8 cellular contexts compared by ENCODE assay signal in the genomic region with DNA sequence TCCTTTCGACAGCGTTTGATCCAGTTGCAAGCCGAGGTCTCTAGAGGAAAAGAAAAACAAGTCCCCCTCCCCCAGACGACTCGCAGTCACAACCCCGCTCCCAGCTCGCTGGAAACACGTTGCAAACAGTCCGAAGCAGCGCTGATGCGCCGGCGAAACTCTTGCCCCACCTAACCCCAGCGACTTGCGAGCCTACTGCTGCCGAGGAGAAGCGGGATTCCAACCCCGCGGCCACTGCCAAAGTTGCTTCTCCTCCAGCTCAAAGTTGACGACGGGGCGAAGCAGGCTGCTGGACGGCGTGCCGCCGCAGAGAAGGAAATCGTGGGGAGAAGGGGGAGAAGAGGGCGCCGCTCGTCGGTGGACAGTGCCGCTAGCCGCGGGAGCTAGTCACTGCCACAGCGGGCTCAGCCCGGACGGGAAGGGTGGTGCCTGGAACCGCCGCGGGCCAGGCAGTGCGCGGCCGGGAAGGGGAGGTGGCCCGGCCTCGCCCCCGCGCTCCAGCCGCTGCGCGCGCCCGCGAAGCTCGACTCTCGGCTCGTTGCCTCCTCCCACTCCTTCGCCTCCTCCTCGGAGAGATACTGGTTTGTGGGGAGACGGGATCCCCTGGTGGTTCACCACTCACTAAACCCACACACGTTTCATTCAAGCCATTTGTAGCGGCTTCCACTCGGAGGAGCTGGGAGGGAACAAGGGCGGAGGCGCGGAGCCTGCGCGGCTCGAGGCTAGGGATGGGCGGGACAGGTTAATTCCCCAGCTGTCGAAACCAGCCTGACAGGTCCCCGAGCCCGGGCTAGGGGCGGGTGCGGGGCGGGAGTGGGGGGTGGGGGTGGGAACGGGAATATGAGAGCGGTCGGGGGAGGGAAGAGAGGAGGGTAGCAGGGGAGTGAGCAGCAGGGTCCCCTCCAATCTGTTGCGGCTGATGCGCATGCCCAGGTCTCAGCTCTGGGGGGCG. TPM values are rescaled to one million over a fixed set of nuclear protein-coding genes. Genes with fewer than 3 reads are reported as not detected.
DNase-seq lines count a peak whose midpoint lies in the region; ATAC-seq, FAIRE-seq and TF ChIP-seq lines count a peak whose summit lies in the region.

A gene with protein sequence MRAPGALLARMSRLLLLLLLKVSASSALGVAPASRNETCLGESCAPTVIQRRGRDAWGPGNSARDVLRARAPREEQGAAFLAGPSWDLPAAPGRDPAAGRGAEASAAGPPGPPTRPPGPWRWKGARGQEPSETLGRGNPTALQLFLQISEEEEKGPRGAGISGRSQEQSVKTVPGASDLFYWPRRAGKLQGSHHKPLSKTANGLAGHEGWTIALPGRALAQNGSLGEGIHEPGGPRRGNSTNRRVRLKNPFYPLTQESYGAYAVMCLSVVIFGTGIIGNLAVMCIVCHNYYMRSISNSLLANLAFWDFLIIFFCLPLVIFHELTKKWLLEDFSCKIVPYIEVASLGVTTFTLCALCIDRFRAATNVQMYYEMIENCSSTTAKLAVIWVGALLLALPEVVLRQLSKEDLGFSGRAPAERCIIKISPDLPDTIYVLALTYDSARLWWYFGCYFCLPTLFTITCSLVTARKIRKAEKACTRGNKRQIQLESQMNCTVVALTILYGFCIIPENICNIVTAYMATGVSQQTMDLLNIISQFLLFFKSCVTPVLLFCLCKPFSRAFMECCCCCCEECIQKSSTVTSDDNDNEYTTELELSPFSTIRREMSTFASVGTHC (minus strand): TSS at position 392 of the 952 bp plus-strand sequence. CDS start 816 bp downstream, outside the sequence.

- ATAC-seq in HG03354 (IDR thresholded peaks at IDR 0.05; ENCODE audit: poor library complexity, severe bottlenecking, unreplicated experiment), result peak; percentile 68

- H3K4me3 ChIP-seq in adipocyte (ENCODE audit: low read length) (peak within 1 kb of the TSS; percentile 79), cardiac muscle cell (peak within 1 kb of the TSS; percentile 53)

- H3K27me3 Mint-ChIP-seq in osteocyte (ENCODE audit: unreplicated experiment), result no peaks in the 10 kb centered on the region

- no peak for FAIRE-seq in GM19239 (lab: Jason Lieb, UNC)

- H3K9me3 ChIP-seq in adipocyte (ENCODE audit: control insufficient read depth, low read length) (peaks cover 16% of the 10 kb centered on the region), cardiac muscle cell (ENCODE audit: low read depth) (no peaks in the 10 kb centered on the region)

- H3K4me1 Mint-ChIP-seq in osteocyte (ENCODE audit: unreplicated experiment), result peaks cover 26% of the 10 kb centered on the region

- H3K4me3 Mint-ChIP-seq in osteocyte (ENCODE audit: unreplicated experiment), result peak within 1 kb of the TSS; percentile 94

- H3K27me3 ChIP-seq in adipocyte (replicated peaks; ENCODE audit: control insufficient read depth, insufficient read depth, low read length), result peaks cover 40% of the 10 kb centered on the region
- peaks cover 44% of the 10 kb centered on the region for H3K27me3 ChIP-seq in cardiac muscle cell

- H3K9me3 Mint-ChIP-seq in osteocyte (ENCODE audit: unreplicated experiment), result peaks cover 5% of the 10 kb centered on the region

- H3K9ac ChIP-seq in adipocyte (ENCODE audit: low read length), result peak within 1 kb of the TSS; percentile 13

- H3K4me1 ChIP-seq in adipocyte (ENCODE audit: control insufficient read depth, insufficient read depth, low read length), result peaks cover 9% of the 10 kb centered on the region
- no peaks in the 10 kb centered on the region for H3K4me1 ChIP-seq in cardiac muscle cell (ENCODE audit: low read depth)

- no peak for TF ChIP-seq CTCF in cardiac muscle cell (IDR thresholded peaks at IDR 0.05; ENCODE audit: low read depth, low read length)
- TF ChIP-seq CTCF in osteocyte (IDR thresholded peaks at IDR 0.05), result peak; percentile 63

- H3K27ac ChIP-seq in cardiac muscle cell, result no peak within 1 kb of the TSS

- H3K36me3 Mint-ChIP-seq in osteocyte (ENCODE audit: unreplicated experiment), result peaks cover 12% of the 10 kb centered on the region

- H3K27ac Mint-ChIP-seq in osteocyte (ENCODE audit: unreplicated experiment), result peak within 1 kb of the TSS; percentile 81

- DNase-seq in CD1c-positive myeloid dendritic cell (ENCODE audit: extremely low spot score), result peak; percentile 51
- peak; percentile 17 for DNase-seq in GM19239 (ENCODE audit: insufficient read length, low spot score)
- DNase-seq in NCI-H748 (lab: John Stamatoyannopoulos, UW; ENCODE audit: unreplicated experiment), result peak; percentile 87
- peak; percentile 59 for DNase-seq in adipocyte (ENCODE audit: low read depth)
- DNase-seq in cardiac muscle cell (ENCODE audit: low read depth in 1 of 2, low spot score in 1 of 2), result peak; percentile 37 to 58
- peak; percentile 95 for DNase-seq in osteocyte (ENCODE audit: extremely low spot score, unreplicated experiment)
- no peak for DNase-seq in NOMO-1 (lab: John Stamatoyannopoulos, UW; ENCODE audit: unreplicated experiment in 2 of 2)

- H3K36me3 ChIP-seq in adipocyte (ENCODE audit: control insufficient read depth, insufficient read depth, low read length, severe bottlenecking) (no peaks in the 10 kb centered on the region), cardiac muscle cell (no peaks in the 10 kb centered on the region)

RNA-seq across cellular contexts. Expression of the gene that starts here (rescaled TPM):
- total RNA-seq in cardiac muscle cell (8.6 and 17.1 TPM in 2 replicates), osteocyte (43.7 and 45.2 TPM in 2 replicates)
- 7.6 and 15.9 TPM in 2 replicates for polyA plus RNA-seq in cardiac muscle cell

Comparison
In these comparisons a context has a peak if more than half of its experiments do, and no peak if none do; other contexts are left out.
1. DNase-seq: peak in CD1c-positive myeloid dendritic cell (single experiment), GM19239 (single experiment), NCI-H748 (single experiment), adipocyte (single experiment), cardiac muscle cell (2 of 2) and osteocyte (single experiment); none in NOMO-1 (0 of 2).